In genomic region chr19:45133661-45134060, GRCh38 we compare ENCODE assay signal across 16 cellular contexts. TPM values are rescaled to one million over a fixed set of nuclear protein-coding genes. Genes with fewer than 3 reads are reported as not detected.
"Had no signal": no experiment of that assay in that cellular context is flagged by ENCODE, and none has a peak within 500 bp of the region (broad histone marks: within the 10 kb centered on the region; RNA-seq: fewer than 3 reads in every experiment).

No MANE protein-coding gene starts in this region.

- H3K27ac Mint-ChIP-seq: activated CD8-positive, alpha-beta memory T cell treated with anti-CD3 and anti-CD28 coated beads, Interleukin-2, amount 10 ng/mL, durations not matched to agents 7 days and 5 days; activated naive CD8-positive, alpha-beta T cell; T-helper 1 cell treated with Interleukin-12 subunit alpha and Interleukin-12 subunit beta and Interleukin-4 antibody, amounts not matched to agents 30 μg/mL and 1 μg/mL, for 36 hours had no signal

- H3K4me1 ChIP-seq: lower lobe of right lung had no signal

- H3K9me3 Mint-ChIP-seq: activated T-cell treated with anti-CD3 and anti-CD28 coated beads, Interleukin-2, amount 50 U/mL, for 24 hours; naive B cell; stimulated activated naive CD8-positive, alpha-beta T cell treated with anti-CD3 and anti-CD28 coated beads, Interleukin-15, Interleukin-2, amounts not matched to agents 100 ng/mL and 50 ng/mL, for 24 hours; T-helper 1 cell treated with Interleukin-12 subunit alpha and Interleukin-12 subunit beta and Interleukin-4 antibody, amounts not matched to agents 30 μg/mL and 1 μg/mL, for 36 hours had no signal

- ATAC-seq: activated CD8-positive, alpha-beta memory T cell treated with anti-CD3 and anti-CD28 coated beads, Interleukin-2, amount 10 ng/mL, durations not matched to agents 7 days and 5 days; lower lobe of right lung had no signal

- H3K27me3 Mint-ChIP-seq: activated CD8-positive, alpha-beta memory T cell treated with anti-CD3 and anti-CD28 coated beads, Interleukin-2, amount 10 ng/mL, durations not matched to agents 7 days and 5 days; activated naive CD8-positive, alpha-beta T cell; activated T-cell treated with anti-CD3 and anti-CD28 coated beads, Interleukin-2, amount 50 U/mL, for 24 hours; naive B cell; stimulated activated naive CD8-positive, alpha-beta T cell treated with anti-CD3 and anti-CD28 coated beads, Interleukin-15, Interleukin-2, amounts not matched to agents 100 ng/mL and 50 ng/mL, for 24 hours had no signal

- H3K36me3 Mint-ChIP-seq: activated CD8-positive, alpha-beta memory T cell treated with anti-CD3 and anti-CD28 coated beads, Interleukin-2, amount 10 ng/mL, durations not matched to agents 7 days and 5 days; activated naive CD8-positive, alpha-beta T cell; naive B cell had no signal

- H3K9me3 ChIP-seq: lower lobe of right lung, spleen had no signal

- H3K4me3 ChIP-seq: lower lobe of right lung, spleen had no signal

- H3K27me3 ChIP-seq: brain microvascular endothelial cell, spleen had no signal

- H3K27ac ChIP-seq: brain microvascular endothelial cell, epithelial cell of prostate, lower lobe of right lung had no signal

- H3K4me3 Mint-ChIP-seq: activated CD8-positive, alpha-beta memory T cell treated with anti-CD3 and anti-CD28 coated beads, Interleukin-2, amount 10 ng/mL, durations not matched to agents 7 days and 5 days; activated naive CD8-positive, alpha-beta T cell; activated T-cell treated with anti-CD3 and anti-CD28 coated beads, Interleukin-2, amount 50 U/mL, for 24 hours; stimulated activated naive CD8-positive, alpha-beta T cell treated with anti-CD3 and anti-CD28 coated beads, Interleukin-15, Interleukin-2, amounts not matched to agents 100 ng/mL and 50 ng/mL, for 24 hours; T-helper 1 cell treated with Interleukin-12 subunit alpha and Interleukin-12 subunit beta and Interleukin-4 antibody, amounts not matched to agents 30 μg/mL and 1 μg/mL, for 36 hours had no signal

- DNase-seq: activated CD8-positive, alpha-beta memory T cell treated with anti-CD3 and anti-CD28 coated beads, Interleukin-2, amount 10 ng/mL, durations not matched to agents 7 days and 5 days; activated gamma-delta T cell; activated T-cell treated with anti-CD3 and anti-CD28 coated beads, Interleukin-2, amount 50 U/mL, for 24 hours; amygdala; brain microvascular endothelial cell; effector memory CD4-positive, alpha-beta T cell; hippocampal formation; lower lobe of right lung; naive B cell; spleen; stimulated activated CD4-positive, alpha-beta T cell treated with anti-CD3 and anti-CD28 coated beads, Interleukin-2, amount 100 ng/mL, for 24 hours had no signal

RNA-seq across cellular contexts. Expression of gene NKPD1, which starts 27.1 kb away (rescaled TPM):
- total RNA-seq: lower lobe of right lung, sciatic nerve had no signal
